33 cellular contexts compared by ENCODE assay signal in genomic region chr16:4564661-4565267, GRCh38. TPM values are rescaled to one million over a fixed set of nuclear protein-coding genes. Genes with fewer than 3 reads are reported as not detected.
"Had no signal": no experiment of that assay in that cellular context is flagged by ENCODE, and none has a peak within 500 bp of the region (broad histone marks: within the 10 kb centered on the region; RNA-seq: fewer than 3 reads in every experiment).

No MANE protein-coding gene starts in this region.

- FAIRE-seq: endometrium, frontal cortex, pancreas, small intestine had no signal

- H3K27ac ChIP-seq: coronary artery, neural progenitor cell, pancreas, right lobe of liver, testis, tibial artery, uterus had no signal

- H3K4me1 ChIP-seq: pancreas, right lobe of liver, testis, tibial artery, uterus had no signal

- DNase-seq: effector memory CD8-positive, alpha-beta T cell; hypothalamus; immature natural killer cell; islet precursor cell; kidney glomerular epithelial cell; left colon; left ventricle myocardium superior; mesenchymal stem cell; midbrain; naive thymus-derived CD4-positive, alpha-beta T cell; nucleus accumbens; pancreas; retina; right lobe of liver; small intestine; stimulated activated CD4-positive, alpha-beta T cell treated with anti-CD3 and anti-CD28 coated beads, Interleukin-1b, Interleukin-23, amount 100 ng/mL, for 48 hours; stimulated activated CD4-positive, alpha-beta T cell treated with anti-CD3 and anti-CD28 coated beads, Interleukin-4, amount 100 ng/mL, for 24 hours; stimulated activated naive CD8-positive, alpha-beta T cell treated with anti-CD3 and anti-CD28 coated beads, Interleukin-15, Interleukin-2, amounts not matched to agents 100 U/mL and 50 U/mL, for 24 hours; substantia nigra; testis; tibial artery; uterus had no signal

- H2AFZ ChIP-seq: neural progenitor cell had no signal

- H3K36me3 Mint-ChIP-seq: immature natural killer cell; naive thymus-derived CD4-positive, alpha-beta T cell; neural progenitor cell; stimulated activated memory B cell treated with anti-CD40 and anti-IgM and Interleukin-4, amounts not matched to agents 10 μg/mL and 1 μg/mL and 100 μg/mL, for 72 hours; type B pancreatic cell had no signal

- H3K27ac Mint-ChIP-seq: effector memory CD8-positive, alpha-beta T cell; immature natural killer cell; naive thymus-derived CD4-positive, alpha-beta T cell; nephron; neural progenitor cell; stimulated activated memory B cell treated with anti-CD40 and anti-IgM and Interleukin-4, amounts not matched to agents 10 μg/mL and 1 μg/mL and 100 μg/mL, for 72 hours; type B pancreatic cell had no signal

- H3K27me3 ChIP-seq: neural progenitor cell, pancreas, right lobe of liver, testis, uterus had no signal

- H3K9ac ChIP-seq: neural progenitor cell had no signal

- H3K4me2 ChIP-seq: neural progenitor cell had no signal

- H3K9me3 ChIP-seq: pancreas, right lobe of liver, testis, tibial artery, uterus had no signal

- H3K27me3 Mint-ChIP-seq: effector memory CD8-positive, alpha-beta T cell; stimulated activated memory B cell treated with anti-CD40 and anti-IgM and Interleukin-4, amounts not matched to agents 10 μg/mL and 1 μg/mL and 100 μg/mL, for 72 hours; type B pancreatic cell had no signal

- H3K36me3 ChIP-seq: neural progenitor cell, pancreas, right lobe of liver, tibial artery, uterus had no signal

- H3K9me3 Mint-ChIP-seq: effector memory CD8-positive, alpha-beta T cell; immature natural killer cell; naive thymus-derived CD4-positive, alpha-beta T cell; nephron; stimulated activated memory B cell treated with anti-CD40 and anti-IgM and Interleukin-4, amounts not matched to agents 10 μg/mL and 1 μg/mL and 100 μg/mL, for 72 hours; type B pancreatic cell had no signal

- H3K4me3 ChIP-seq: coronary artery, lung, neural progenitor cell, pancreas, right lobe of liver, testis, tibial artery, uterus had no signal

- H3K4me1 Mint-ChIP-seq: immature natural killer cell; nephron; stimulated activated memory B cell treated with anti-CD40 and anti-IgM and Interleukin-4, amounts not matched to agents 10 μg/mL and 1 μg/mL and 100 μg/mL, for 72 hours had no signal

- H3K4me3 Mint-ChIP-seq: effector memory CD8-positive, alpha-beta T cell; immature natural killer cell; naive thymus-derived CD4-positive, alpha-beta T cell; nephron; neural progenitor cell; stimulated activated memory B cell treated with anti-CD40 and anti-IgM and Interleukin-4, amounts not matched to agents 10 μg/mL and 1 μg/mL and 100 μg/mL, for 72 hours; type B pancreatic cell had no signal

- ATAC-seq: effector memory CD8-positive, alpha-beta T cell; left colon; left ventricle myocardium superior; naive thymus-derived CD4-positive, alpha-beta T cell; pancreas; stimulated activated memory B cell treated with anti-CD40 and anti-IgM and Interleukin-4, amounts not matched to agents 10 μg/mL and 1 μg/mL and 100 μg/mL, for 72 hours; stimulated activated naive CD8-positive, alpha-beta T cell treated with anti-CD3 and anti-CD28 coated beads, Interleukin-15, Interleukin-2, amounts not matched to agents 100 U/mL and 50 U/mL, for 24 hours had no signal

RNA-seq across cellular contexts. Expression of gene C16orf96, which starts 8.6 kb away (rescaled TPM):
- total RNA-seq: dermis microvascular lymphatic vessel endothelial cell, fibroblast of villous mesenchyme, pulmonary artery endothelial cell had no signal
- polyA plus RNA-seq: immature natural killer cell; naive thymus-derived CD4-positive, alpha-beta T cell had no signal
